17 cellular contexts compared by ENCODE assay signal in genomic region chr15:22951381-22952280, GRCh38. TPM values are rescaled to one million over a fixed set of nuclear protein-coding genes. Genes with fewer than 3 reads are reported as not detected.
DNase-seq lines count a peak whose midpoint lies in the region; ATAC-seq, FAIRE-seq and TF ChIP-seq lines count a peak whose summit lies in the region.
"Had no signal": no experiment of that assay in that cellular context is flagged by ENCODE, and none has a peak within 500 bp of the region (broad histone marks: within the 10 kb centered on the region; RNA-seq: fewer than 3 reads in every experiment).

No MANE protein-coding gene starts in this region.

- H3F3A ChIP-seq in GM23338 (replicated peaks; ENCODE audit: low read depth) = no peaks in the 10 kb centered on the region

- H3K27ac ChIP-seq in GM23338 (ENCODE audit: low read depth) (no peak overlapping the region), coronary artery (peak overlapping the region; percentile 82 to 86), stomach smooth muscle (ENCODE audit: low read length) (peak overlapping the region; percentile 71)

- peaks cover 66% of the 10 kb centered on the region for H3K79me2 ChIP-seq in GM23338 (replicated peaks; ENCODE audit: insufficient read depth)

- no peaks in the 10 kb centered on the region for H3K9me2 ChIP-seq in GM23338 (ENCODE audit: insufficient read depth)

- peaks cover 2% of the 10 kb centered on the region; the same call in 1 of the 3 replicates for H3K36me3 Mint-ChIP-seq in GM23338 (ENCODE audit: low read depth)

- H3K4me3 ChIP-seq in GM23338 (no peak overlapping the region), coronary artery (peak overlapping the region; percentile 55), stomach smooth muscle (ENCODE audit: low read length in 2 of 2) (no peak overlapping the region)

- H3K9ac ChIP-seq in stomach smooth muscle (ENCODE audit: low read length in 2 of 2) = no peak overlapping the region

- DNase-seq in GM23338 (ENCODE audit: low spot score) (no peak), coronary artery (ENCODE audit: low spot score) (no peak), mucosa of gallbladder (ENCODE audit: low spot score) (peak; percentile 53), HTR-8/SVneo (ENCODE audit: insufficient read length, low spot score) (no peak), KBM-7 (no peak), HEK293T (ENCODE audit: extremely low spot score) (no peak), GM19240 (ENCODE audit: insufficient read length, low spot score) (no peak)
- DNase-seq: activated CD4-positive, alpha-beta T cell treated with anti-CD3 and anti-CD28 coated beads, Interleukin-2, amount 50 U/mL, for 4 hours; GF-D8; hypothalamus; NCI-H526 had no signal

- CTCF ChIA-PET in HEK293T (lab: Yijun Ruan, JAX) = no interaction called here

- in situ Hi-C loops in KBM-7 (cut with MboI; ENCODE audit: low pct_unique_long_range_greater_than_20kb, low sequenced_read_pairs) = no loop called here

- TF ChIP-seq CTCF in GM23338 (conservative IDR thresholded peaks at IDR 0.05; ENCODE audit: low read depth in 2 of 2) (no peak; a peak in 1 of 4 replicates), coronary artery (IDR thresholded peaks at IDR 0.05) (no peak)

- H3K36me3 ChIP-seq in GM23338 (ENCODE audit: insufficient read depth) (no peaks in the 10 kb centered on the region), stomach smooth muscle (ENCODE audit: control insufficient read depth in 2 of 2, insufficient read depth in 2 of 2, low read length in 2 of 2) (no peaks in the 10 kb centered on the region)

- no peak overlapping the region for H3K27ac Mint-ChIP-seq in GM23338
- H3K27ac Mint-ChIP-seq: activated T-helper 1 cell treated with anti-CD3 and anti-CD28 coated beads, Interleukin-12 subunit alpha, Interleukin-12 subunit beta, Interleukin-2, Interleukin-4 antibody, amounts not matched to agents 30 ng/mL and 10 ng/mL and 1 ng/mL, durations not matched to agents 14 hours and 24 hours and 36 hours; IgD-negative memory B cell had no signal

- H3K4me1 ChIP-seq in GM23338 (ENCODE audit: insufficient read depth) (peaks cover 24% of the 10 kb centered on the region), stomach smooth muscle (ENCODE audit: control insufficient read depth, insufficient read depth, low read length) (peaks cover 63% of the 10 kb centered on the region)

- H3K9me3 Mint-ChIP-seq in GM23338 = no peaks in the 10 kb centered on the region; the same call in 2 of the 3 replicates
- H3K9me3 Mint-ChIP-seq: activated T-helper 1 cell treated with anti-CD3 and anti-CD28 coated beads, Interleukin-12 subunit alpha, Interleukin-12 subunit beta, Interleukin-2, Interleukin-4 antibody, amounts not matched to agents 30 ng/mL and 10 ng/mL and 1 ng/mL, durations not matched to agents 14 hours and 24 hours and 36 hours; IgD-negative memory B cell had no signal

- FAIRE-seq in HTR-8/SVneo (lab: Jason Lieb, UNC) = no peak
- FAIRE-seq: D721Med had no signal

- peaks cover 44% of the 10 kb centered on the region for H4K20me1 ChIP-seq in GM23338 (replicated peaks; ENCODE audit: insufficient read depth)

- H3K4me3 Mint-ChIP-seq in GM23338 = peak overlapping the region; percentile 7; the same call in 1 of the 3 replicates
- H3K4me3 Mint-ChIP-seq: activated T-helper 1 cell treated with anti-CD3 and anti-CD28 coated beads, Interleukin-12 subunit alpha, Interleukin-12 subunit beta, Interleukin-2, Interleukin-4 antibody, amounts not matched to agents 30 ng/mL and 10 ng/mL and 1 ng/mL, durations not matched to agents 14 hours and 24 hours and 36 hours; IgD-negative memory B cell had no signal

- ATAC-seq in GM23338 = no peak
- ATAC-seq: esophagus mucosa, SK-N-SH treated with all-trans-retinoic acid at 6 μM for 48 hours had no signal

- peaks cover 13% of the 10 kb centered on the region; the same call in 1 of the 2 replicates for H3K27me3 ChIP-seq in GM23338 (ENCODE audit: insufficient read depth)
- H3K27me3 ChIP-seq in stomach smooth muscle (ENCODE audit: control insufficient read depth in 1 of 2, insufficient read depth in 2 of 2, low read length in 2 of 2) = no peaks in the 10 kb centered on the region

- POLR2A ChIA-PET in HEK293T (lab: Yijun Ruan, JAX) = no interaction called here

- no peaks in the 10 kb centered on the region for H3K9me3 ChIP-seq in stomach smooth muscle (ENCODE audit: control insufficient read depth in 2 of 2, low read length in 2 of 2)

- H2AFZ ChIP-seq in GM23338 = no peak overlapping the region

- peaks cover 51% of the 10 kb centered on the region for H3K27me3 Mint-ChIP-seq in GM23338 (ENCODE audit: insufficient read depth, low read depth, poor library complexity)

- H3K4me1 Mint-ChIP-seq in GM23338 = peaks cover 52% of the 10 kb centered on the region

- no peak overlapping the region for H3K4me2 ChIP-seq in GM23338

TF ChIP-seq in GM23338, 12 proteins besides CTCF, POLR2A, EP300 and RAD21 (continues in another document):
- TF ChIP-seq STAT1 (IDR thresholded peaks at IDR 0.05; ENCODE audit: unreplicated experiment) = no peak
- TF ChIP-seq POLR2AphosphoS5 (IDR thresholded peaks at IDR 0.05; ENCODE audit: low read depth) = no peak

TF ChIP-seq in HEK293T, 16 proteins besides CTCF, POLR2A, EP300 and RAD21:
- TF ChIP-seq SUZ12 (IDR thresholded peaks at IDR 0.05) (no peak), CTBP1 (IDR thresholded peaks at IDR 0.05; ENCODE audit: borderline replicate concordance) (no peak)
TF ChIP-seq in HEK293T: peak in this region for 0.

RNA-seq across cellular contexts. Expression of gene CYFIP1, which starts 28.5 kb away (rescaled TPM):
- total RNA-seq in GM23338 (2014; rRNA removed; shearing (Covaris generic)) = 68.8 and 73.9 TPM in 2 replicates
- 19.8 and 20.0 TPM in 2 replicates for polyA plus RNA-seq in GM23338 (2016; fragmentation: Nextera tagmentation; extraction: Ambion mirVana)
- 127 TPM for total RNA-seq in mucosa of gallbladder
